Comparison of ENCODE assay signal across 18 cellular contexts in genomic region chr4:72374156-72374555, GRCh38.
DNase-seq lines count a peak whose midpoint lies in the region; ATAC-seq and TF ChIP-seq lines count a peak whose summit lies in the region.
"Had no signal": no experiment of that assay in that cellular context is flagged by ENCODE, and none has a peak within 500 bp of the region (broad histone marks: within the 10 kb centered on the region; RNA-seq: fewer than 3 reads in every experiment).

No MANE protein-coding gene starts in this region.

- H3K36me3 ChIP-seq in heart left ventricle (no peaks in the 10 kb centered on the region), mesenchymal stem cell (ENCODE audit: control insufficient read depth in 1 of 2, insufficient read depth in 2 of 2, low read depth in 1 of 2, low read length in 2 of 2) (no peaks in the 10 kb centered on the region), upper lobe of left lung (no peaks in the 10 kb centered on the region)

- H3K4me1 Mint-ChIP-seq in brain: peaks cover 26% of the 10 kb centered on the region
- H3K4me1 Mint-ChIP-seq in activated T-helper 1 cell treated with anti-CD3 and anti-CD28 coated beads, Interleukin-12 subunit alpha, Interleukin-12 subunit beta, Interleukin-2, Interleukin-4 antibody, amounts not matched to agents 30 ng/mL and 10 ng/mL and 1 ng/mL, durations not matched to agents 14 hours and 24 hours and 36 hours (ENCODE audit: low read depth): no peaks in the 10 kb centered on the region

- no peak overlapping the region for H2BK120ac ChIP-seq in mesenchymal stem cell (ENCODE audit: low read depth, low read length)

- no peak for TF ChIP-seq EP300 in upper lobe of left lung (IDR thresholded peaks at IDR 0.05)

- peak overlapping the region in 4 of 5 experiments; percentile 13 to 73 (median 57) for H3K27ac Mint-ChIP-seq in brain
- no peak overlapping the region for H3K27ac Mint-ChIP-seq in activated T-helper 1 cell treated with anti-CD3 and anti-CD28 coated beads, Interleukin-12 subunit alpha, Interleukin-12 subunit beta, Interleukin-2, Interleukin-4 antibody, amounts not matched to agents 30 ng/mL and 10 ng/mL and 1 ng/mL, durations not matched to agents 14 hours and 24 hours and 36 hours

- peak in 3 of 4 donors; percentile 54 to 59 (median 55) for ATAC-seq in heart left ventricle
- ATAC-seq in Right ventricle myocardium inferior: no peak
- ATAC-seq in upper lobe of left lung (ENCODE audit: low FRiP score in 2 of 2): no peak
- ATAC-seq: HCT116 had no signal

- no peaks in the 10 kb centered on the region for H3K9me3 ChIP-seq in heart left ventricle
- H3K9me3 ChIP-seq in mesenchymal stem cell (ENCODE audit: control insufficient read depth, low read length): no peaks in the 10 kb centered on the region
- no peaks in the 10 kb centered on the region for H3K9me3 ChIP-seq in upper lobe of left lung

- no peak overlapping the region for H3K14ac ChIP-seq in mesenchymal stem cell (ENCODE audit: low read length in 2 of 2)

- no peak overlapping the region for H2BK12ac ChIP-seq in mesenchymal stem cell (ENCODE audit: low read length in 2 of 2)

- no peak overlapping the region for H3K27ac ChIP-seq in heart left ventricle
- H3K27ac ChIP-seq in mesenchymal stem cell (ENCODE audit: low read length, poor library complexity, severe bottlenecking): no peak overlapping the region
- no peak overlapping the region for H3K27ac ChIP-seq in upper lobe of left lung
- H3K27ac ChIP-seq: HL-60, RWPE1 had no signal

- TF ChIP-seq CTCF in heart left ventricle (IDR thresholded peaks at IDR 0.05) (no peak), brain (conservative IDR thresholded peaks at IDR 0.05) (no peak), upper lobe of left lung (IDR thresholded peaks at IDR 0.05) (no peak)

- no peaks in the 10 kb centered on the region for H3K36me3 Mint-ChIP-seq in brain
- no peaks in the 10 kb centered on the region for H3K36me3 Mint-ChIP-seq in activated T-helper 1 cell treated with anti-CD3 and anti-CD28 coated beads, Interleukin-12 subunit alpha, Interleukin-12 subunit beta, Interleukin-2, Interleukin-4 antibody, amounts not matched to agents 30 ng/mL and 10 ng/mL and 1 ng/mL, durations not matched to agents 14 hours and 24 hours and 36 hours (ENCODE audit: low read depth)

- H4K91ac ChIP-seq in mesenchymal stem cell (ENCODE audit: low read length): no peak overlapping the region

- no peak overlapping the region for H2AFZ ChIP-seq in mesenchymal stem cell (ENCODE audit: low read depth, low read length)

- no peaks in the 10 kb centered on the region for H3K27me3 ChIP-seq in heart left ventricle
- H3K27me3 ChIP-seq in mesenchymal stem cell (ENCODE audit: control insufficient read depth in 1 of 2, insufficient read depth in 1 of 2, low read length in 2 of 2): no peaks in the 10 kb centered on the region
- H3K27me3 ChIP-seq in upper lobe of left lung: no peaks in the 10 kb centered on the region

- no peak overlapping the region for H3K4me3 ChIP-seq in heart left ventricle
- no peak overlapping the region for H3K4me3 ChIP-seq in mesenchymal stem cell (ENCODE audit: insufficient read depth in 1 of 2, low read depth in 1 of 2, low read length in 2 of 2)
- no peak overlapping the region for H3K4me3 ChIP-seq in upper lobe of left lung

- intact Hi-C loops in heart left ventricle (cut with DNase I): no loop called here
- intact Hi-C loops in Right ventricle myocardium inferior (cut with DNase I): no loop called here
- intact Hi-C loops in activated T-helper 1 cell treated with anti-CD3 and anti-CD28 coated beads, Interleukin-12 subunit alpha, Interleukin-12 subunit beta, Interleukin-2, Interleukin-4 antibody, amounts not matched to agents 30 ng/mL and 10 ng/mL and 1 ng/mL, durations not matched to agents 14 hours and 24 hours and 36 hours (cut with micrococcal nuclease): no loop called here

- H2BK15ac ChIP-seq in mesenchymal stem cell (ENCODE audit: low read depth, poor library complexity, severe bottlenecking): no peak overlapping the region

- WGBS in heart left ventricle, 4 donors: 16 to 20% (median 18%) methylated on average over 1 of the region's 1 CpG
- WGBS in mesenchymal stem cell: no CpG with 5 or more reads among the region's 1 CpG
- 64 to 74% methylated on average over 1 of the region's 1 CpG for WGBS in upper lobe of left lung, 2 donors

- H3K23ac ChIP-seq in mesenchymal stem cell (ENCODE audit: low read length in 2 of 2): no peak overlapping the region

- peak overlapping the region in 1 of 5 experiments; percentile 6 for H3K4me3 Mint-ChIP-seq in brain
- H3K4me3 Mint-ChIP-seq in activated T-helper 1 cell treated with anti-CD3 and anti-CD28 coated beads, Interleukin-12 subunit alpha, Interleukin-12 subunit beta, Interleukin-2, Interleukin-4 antibody, amounts not matched to agents 30 ng/mL and 10 ng/mL and 1 ng/mL, durations not matched to agents 14 hours and 24 hours and 36 hours: no peak overlapping the region

- no peaks in the 10 kb centered on the region for H3K27me3 Mint-ChIP-seq in brain
- peaks cover 1% of the 10 kb centered on the region for H3K27me3 Mint-ChIP-seq in activated T-helper 1 cell treated with anti-CD3 and anti-CD28 coated beads, Interleukin-12 subunit alpha, Interleukin-12 subunit beta, Interleukin-2, Interleukin-4 antibody, amounts not matched to agents 30 ng/mL and 10 ng/mL and 1 ng/mL, durations not matched to agents 14 hours and 24 hours and 36 hours (ENCODE audit: insufficient read depth)

- H3K9me3 Mint-ChIP-seq in brain: peaks cover 0 to 6% (median 0%) of the 10 kb centered on the region in 5 experiments
- H3K9me3 Mint-ChIP-seq in activated T-helper 1 cell treated with anti-CD3 and anti-CD28 coated beads, Interleukin-12 subunit alpha, Interleukin-12 subunit beta, Interleukin-2, Interleukin-4 antibody, amounts not matched to agents 30 ng/mL and 10 ng/mL and 1 ng/mL, durations not matched to agents 14 hours and 24 hours and 36 hours: no peaks in the 10 kb centered on the region

- no peak overlapping the region for H3K18ac ChIP-seq in mesenchymal stem cell (ENCODE audit: low read depth in 1 of 2, low read length in 2 of 2)

- TF ChIP-seq POLR2A in heart left ventricle (IDR thresholded peaks at IDR 0.05) (no peak), upper lobe of left lung (IDR thresholded peaks at IDR 0.05) (no peak)

- H4K8ac ChIP-seq in mesenchymal stem cell (ENCODE audit: low read length): no peak overlapping the region

- no peak overlapping the region for H2AK5ac ChIP-seq in mesenchymal stem cell (ENCODE audit: low read length, severe bottlenecking)

- H2BK5ac ChIP-seq in mesenchymal stem cell (ENCODE audit: low read depth, low read length, poor library complexity, severe bottlenecking): no peak overlapping the region

- H3K9ac ChIP-seq in mesenchymal stem cell (ENCODE audit: low read length): peak overlapping the region; percentile 71

- peaks cover 5% of the 10 kb centered on the region for H3K79me1 ChIP-seq in mesenchymal stem cell (replicated peaks; ENCODE audit: low read length, poor library complexity, severe bottlenecking)

- H3K4ac ChIP-seq in mesenchymal stem cell (ENCODE audit: low read depth in 1 of 2, low read length in 2 of 2): no peak overlapping the region

- DNase-seq in heart left ventricle (no peak), Right ventricle myocardium inferior (ENCODE audit: missing footprints) (no peak), mesenchymal stem cell (no peak), NCI-H1417 (lab: John Stamatoyannopoulos, UW) (no peak), upper lobe of left lung (no peak)
- DNase-seq in activated T-helper 1 cell treated with anti-CD3 and anti-CD28 coated beads, Interleukin-12 subunit alpha, Interleukin-12 subunit beta, Interleukin-2, Interleukin-4 antibody, amounts not matched to agents 30 ng/mL and 10 ng/mL and 1 ng/mL, durations not matched to agents 14 hours and 24 hours and 36 hours (ENCODE audit: low spot score): no peak
- DNase-seq: Calu3, DMS79 treated with DMSO at 0.1 percent for 48 hours, NCI-H1048, NCI-H1417 treated with DMSO at 0.1 percent for 48 hours, NCI-H1694 treated with DMSO at 0.1 percent for 48 hours, NCI-H2081, NCI-H2227 treated with DMSO at 0.1 percent for 48 hours, NCI-H526 treated with DMSO at 0.1 percent for 48 hours had no signal

- H3K4me1 ChIP-seq in heart left ventricle: peaks cover 0 to 15% (median 2%) of the 10 kb centered on the region in 12 donors
- H3K4me1 ChIP-seq in mesenchymal stem cell (ENCODE audit: control insufficient read depth, insufficient read depth, low read depth, low read length): peaks cover 3% of the 10 kb centered on the region
- peaks cover 0 to 4% (median 0%) of the 10 kb centered on the region in 4 donors for H3K4me1 ChIP-seq in upper lobe of left lung

- H3K4me2 ChIP-seq in mesenchymal stem cell (ENCODE audit: low read length, poor library complexity, severe bottlenecking): no peak overlapping the region

Comparison
In these comparisons a context has a peak if more than half of its experiments do, and no peak if none do; other contexts are left out.
1. ATAC-seq: peak in heart left ventricle (3 of 4); none in Right ventricle myocardium inferior (single experiment) and upper lobe of left lung (0 of 2).